In the genomic region with DNA sequence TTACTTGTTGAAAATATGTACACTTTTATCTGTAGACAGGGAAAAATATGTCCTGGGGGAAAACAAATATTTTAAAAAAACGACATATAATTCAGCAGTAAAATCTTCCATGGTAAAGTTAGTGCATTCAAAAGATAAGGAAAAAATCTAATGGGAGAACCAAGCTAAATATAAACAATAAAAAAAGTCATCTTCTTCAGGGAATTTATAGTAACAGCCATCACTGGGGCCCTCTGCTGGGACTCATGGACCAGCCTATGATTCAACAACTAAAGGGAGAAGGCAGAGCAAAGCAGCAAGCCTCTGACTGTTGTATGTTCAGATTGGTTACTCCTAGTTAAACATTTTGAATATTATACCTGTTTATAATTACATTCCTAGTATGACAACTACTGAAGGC, we compare ENCODE assay signal across 21 cellular contexts.
A peak's percentile ranks its signal among the peaks of the same experiment; 100 is the strongest.
DNase-seq lines count a peak whose midpoint lies in the region; ATAC-seq and TF ChIP-seq lines count a peak whose summit lies in the region.
"Had no signal": no experiment of that assay in that cellular context is flagged by ENCODE, and none has a peak within 500 bp of the region (broad histone marks: within the 10 kb centered on the region; RNA-seq: fewer than 3 reads in every experiment).

No MANE protein-coding gene starts in this region.

- H3K4me1 ChIP-seq in ascending aorta: peaks cover 0 to 14% of the 10 kb centered on the region in 2 donors
- H3K4me1 ChIP-seq: Caco-2, tibial nerve had no signal

- DNase-seq in BJ (ENCODE audit: low read depth) (no peak), MG63 (peak; percentile 28), ascending aorta (ENCODE audit: low spot score in 2 of 2) (peak in 1 of 2 donors; percentile 70), hepatic stellate cell (ENCODE audit: low spot score) (peak; percentile 24), NCI-H1105 treated with DMSO at 0.1 percent for 48 hours (lab: John Stamatoyannopoulos, UW) (no peak), WTC11 (ENCODE audit: low spot score) (no peak)
- DNase-seq: activated CD8-positive, alpha-beta memory T cell treated with anti-CD3 and anti-CD28 coated beads, Interleukin-2, amount 50 U/mL, for 4 hours; activated naive CD8-positive, alpha-beta T cell treated with anti-CD3 and anti-CD28 coated beads, Interleukin-2, amount 10 ng/mL, durations not matched to agents 7 days and 5 days; Caco-2; erythroblast; NCI-H1417; NCI-H526; nephron progenitor cell; SIG-M5; stimulated activated naive B cell treated with anti-CD40 and anti-IgM and Interleukin-4, amounts not matched to agents 10 μg/mL and 1 μg/mL and 100 μg/mL, for 72 hours; T-helper 17 cell had no signal

- POLR2A ChIA-PET in BJ (lab: Charles Lee): no interaction called here
- POLR2A ChIA-PET in WTC11 (lab: Charles Lee): no interaction called here

- peaks cover 9% of the 10 kb centered on the region; the same call in 1 of the 2 replicates for H3K36me3 Mint-ChIP-seq in WTC11
- H3K36me3 Mint-ChIP-seq: activated naive CD8-positive, alpha-beta T cell treated with anti-CD3 and anti-CD28 coated beads, Interleukin-2, amount 10 ng/mL, durations not matched to agents 7 days and 5 days; stimulated activated naive B cell treated with anti-CD40 and anti-IgM and Interleukin-4, amounts not matched to agents 10 μg/mL and 1 μg/mL and 100 μg/mL, for 72 hours had no signal

- H3K4me1 Mint-ChIP-seq in WTC11: no peaks in the 10 kb centered on the region
- H3K4me1 Mint-ChIP-seq: activated naive CD8-positive, alpha-beta T cell treated with anti-CD3 and anti-CD28 coated beads, Interleukin-2, amount 10 ng/mL, durations not matched to agents 7 days and 5 days; stimulated activated naive B cell treated with anti-CD40 and anti-IgM and Interleukin-4, amounts not matched to agents 10 μg/mL and 1 μg/mL and 100 μg/mL, for 72 hours; T-helper 17 cell had no signal

- H3K27ac ChIP-seq in ascending aorta: peak overlapping the region; percentile 35 to 42
- H3K27ac ChIP-seq: tibial nerve, VCaP had no signal

- H3K27me3 Mint-ChIP-seq in WTC11 (ENCODE audit: low read depth): no peaks in the 10 kb centered on the region

- H3K27me3 ChIP-seq in BJ (ENCODE audit: control insufficient read depth, insufficient read depth, low read length) (no peaks in the 10 kb centered on the region), MG63 (no peaks in the 10 kb centered on the region), ascending aorta (no peaks in the 10 kb centered on the region)
- H3K27me3 ChIP-seq: tibial nerve had no signal

- H3K36me3 ChIP-seq in BJ (ENCODE audit: control insufficient read depth, insufficient read depth, low read length) (no peaks in the 10 kb centered on the region), MG63 (no peaks in the 10 kb centered on the region), ascending aorta (no peaks in the 10 kb centered on the region)
- H3K36me3 ChIP-seq: tibial nerve had no signal

- ATAC-seq in GM18511 (IDR thresholded peaks at IDR 0.05; ENCODE audit: unreplicated experiment) (no peak), WTC11 (no peak), GM18870 (IDR thresholded peaks at IDR 0.05; ENCODE audit: unreplicated experiment) (no peak)
- ATAC-seq: stimulated activated naive B cell treated with anti-CD40 and anti-IgM and Interleukin-4, amounts not matched to agents 10 μg/mL and 1 μg/mL and 100 μg/mL, for 72 hours; T-helper 17 cell had no signal

- TF ChIP-seq CTCF in BJ (IDR thresholded peaks at IDR 0.05; ENCODE audit: insufficient read depth, low read depth, low read length) (peak; percentile 41), ascending aorta (IDR thresholded peaks at IDR 0.05) (peak; percentile 4 to 47 (median 29)), WTC11 (IDR thresholded peaks at IDR 0.05) (no peak)

- CTCF ChIA-PET in BJ (lab: Yijun Ruan, JAX) (interaction anchor here (0.8 to 1.7 kb wide), 2 partner anchors 10 to 27 kb away, joined by 5 to 6 read pairs; no protein-coding TSS in a partner anchor), WTC11 (lab: Charles Lee) (no interaction called here)

- H3K4me3 ChIP-seq in BJ (ENCODE audit: low read depth, low read length): no peak overlapping the region
- H3K4me3 ChIP-seq in MG63: no peak overlapping the region
- no peak overlapping the region for H3K4me3 ChIP-seq in ascending aorta
- H3K4me3 ChIP-seq: tibial nerve had no signal

- H3K9me3 Mint-ChIP-seq in WTC11: peaks cover 17% of the 10 kb centered on the region
- H3K9me3 Mint-ChIP-seq: activated naive CD8-positive, alpha-beta T cell treated with anti-CD3 and anti-CD28 coated beads, Interleukin-2, amount 10 ng/mL, durations not matched to agents 7 days and 5 days; activated T-helper 2 cell treated with anti-CD3 and anti-CD28 coated beads, Interferon-gamma antibody, Interleukin-2, Interleukin-4, amounts not matched to agents 10 μg/mL and 5 μg/mL and 100 μg/mL, durations not matched to agents 14 hours and 24 hours and 36 hours had no signal

- intact Hi-C loops in ascending aorta (cut with DNase I): no loop called here

- no peak overlapping the region for H3K4me3 Mint-ChIP-seq in WTC11
- H3K4me3 Mint-ChIP-seq: activated naive CD8-positive, alpha-beta T cell treated with anti-CD3 and anti-CD28 coated beads, Interleukin-2, amount 10 ng/mL, durations not matched to agents 7 days and 5 days; nephron progenitor cell; stimulated activated naive B cell treated with anti-CD40 and anti-IgM and Interleukin-4, amounts not matched to agents 10 μg/mL and 1 μg/mL and 100 μg/mL, for 72 hours; T-helper 17 cell had no signal

- no peak overlapping the region for H3K27ac Mint-ChIP-seq in WTC11
- H3K27ac Mint-ChIP-seq: activated naive CD8-positive, alpha-beta T cell treated with anti-CD3 and anti-CD28 coated beads, Interleukin-2, amount 10 ng/mL, durations not matched to agents 7 days and 5 days; activated T-helper 2 cell treated with anti-CD3 and anti-CD28 coated beads, Interferon-gamma antibody, Interleukin-2, Interleukin-4, amounts not matched to agents 10 μg/mL and 5 μg/mL and 100 μg/mL, durations not matched to agents 14 hours and 24 hours and 36 hours; nephron progenitor cell; stimulated activated naive B cell treated with anti-CD40 and anti-IgM and Interleukin-4, amounts not matched to agents 10 μg/mL and 1 μg/mL and 100 μg/mL, for 72 hours; T-helper 17 cell had no signal

- H3K9me3 ChIP-seq in MG63 (no peaks in the 10 kb centered on the region), ascending aorta (peaks cover 0 to 2% of the 10 kb centered on the region in 2 donors)
- H3K9me3 ChIP-seq: Caco-2, tibial nerve had no signal

TF ChIP-seq in WTC11, 78 proteins besides CTCF, POLR2A, EP300 and RAD21:
- TF ChIP-seq ESRRA (CRISPR knock-in tag; IDR thresholded peaks at IDR 0.05; ENCODE audit: borderline replicate concordance) (no peak), TCF7 (CRISPR knock-in tag; IDR thresholded peaks at IDR 0.05; ENCODE audit: low read depth) (no peak), EMX1 (CRISPR knock-in tag; IDR thresholded peaks at IDR 0.05) (no peak)
- TF ChIP-seq, protein P1, sequence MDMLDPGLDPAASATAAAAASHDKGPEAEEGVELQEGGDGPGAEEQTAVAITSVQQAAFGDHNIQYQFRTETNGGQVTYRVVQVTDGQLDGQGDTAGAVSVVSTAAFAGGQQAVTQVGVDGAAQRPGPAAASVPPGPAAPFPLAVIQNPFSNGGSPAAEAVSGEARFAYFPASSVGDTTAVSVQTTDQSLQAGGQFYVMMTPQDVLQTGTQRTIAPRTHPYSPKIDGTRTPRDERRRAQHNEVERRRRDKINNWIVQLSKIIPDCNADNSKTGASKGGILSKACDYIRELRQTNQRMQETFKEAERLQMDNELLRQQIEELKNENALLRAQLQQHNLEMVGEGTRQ (CRISPR knock-in tag; IDR thresholded peaks at IDR 0.05): no peak

Comparison
In these comparisons a context has a peak if more than half of its experiments do, and no peak if none do; other contexts are left out.
1. DNase-seq: peak in MG63 (single experiment) and hepatic stellate cell (single experiment); none in BJ (single experiment), NCI-H1105 treated with DMSO at 0.1 percent for 48 hours (single experiment) and WTC11 (single experiment).